In genomic region chr21:38788275-38788911, GRCh38 we compare ENCODE assay signal across 16 cellular contexts. TPM values are rescaled to one million over a fixed set of nuclear protein-coding genes. Genes with fewer than 3 reads are reported as not detected.
DNase-seq lines count a peak whose midpoint lies in the region; ATAC-seq, FAIRE-seq and TF ChIP-seq lines count a peak whose summit lies in the region.
"Had no signal": no experiment of that assay in that cellular context is flagged by ENCODE, and none has a peak within 500 bp of the region (broad histone marks: within the 10 kb centered on the region; RNA-seq: fewer than 3 reads in every experiment).

No MANE protein-coding gene starts in this region.

- H3K36me3 ChIP-seq in PC-3 (ENCODE audit: low read depth, low read length): no peaks in the 10 kb centered on the region
- no peaks in the 10 kb centered on the region for H3K36me3 ChIP-seq in colonic mucosa
- no peaks in the 10 kb centered on the region for H3K36me3 ChIP-seq in mucosa of rectum (ENCODE audit: control insufficient read depth in 2 of 2, insufficient read depth in 2 of 2, low read length in 2 of 2)
- H3K36me3 ChIP-seq: brain microvascular endothelial cell, tibial nerve had no signal

- CTCF ChIA-PET in PC-3 (lab: Charles Lee): interaction anchor here (0.6 kb wide), 1 partner anchor 283 kb away, joined by 3 read pairs; no protein-coding TSS in a partner anchor

- H3K27ac ChIP-seq in PC-3 (ENCODE audit: low read length): peak overlapping the region; percentile 96
- H3K27ac ChIP-seq in colonic mucosa: peak overlapping the region; percentile 76
- peak overlapping the region; percentile 76 to 90 for H3K27ac ChIP-seq in mucosa of rectum (ENCODE audit: low read depth in 2 of 2, low read length in 2 of 2)
- H3K27ac ChIP-seq: brain microvascular endothelial cell, dorsolateral prefrontal cortex had no signal

- H3K4me3 ChIP-seq in AG10803 (ENCODE audit: low read length) (no peak overlapping the region), PC-3 (ENCODE audit: low read length) (peak overlapping the region; percentile 54), colonic mucosa (no peak overlapping the region), mucosa of rectum (ENCODE audit: low read length in 2 of 2) (no peak overlapping the region)
- H3K4me3 ChIP-seq: dorsolateral prefrontal cortex, tibial nerve had no signal

- H3K27me3 ChIP-seq in PC-3 (ENCODE audit: low read length): no peaks in the 10 kb centered on the region
- H3K27me3 ChIP-seq in colonic mucosa: no peaks in the 10 kb centered on the region
- H3K27me3 ChIP-seq in mucosa of rectum (ENCODE audit: control insufficient read depth in 2 of 2, insufficient read depth in 2 of 2, low read length in 2 of 2): no peaks in the 10 kb centered on the region
- H3K27me3 ChIP-seq: brain microvascular endothelial cell, tibial nerve had no signal

- H4K20me1 ChIP-seq in PC-3 (ENCODE audit: low read length): no peaks in the 10 kb centered on the region

- intact Hi-C loops in PC-3 (cut with micrococcal nuclease): no loop called here
- intact Hi-C loops in colonic mucosa (cut with DNase I): loop anchor here (5.0 kb wide), 1 partner anchor 41 kb away; no protein-coding TSS in a partner anchor
- intact Hi-C loops in posterior cingulate gyrus (cut with DNase I): no loop called here

- POLR2A ChIA-PET in PC-3 (lab: Charles Lee; ENCODE audit: unreplicated experiment): interaction anchor here (0.6 to 0.7 kb wide), 2 partner anchors 16 to 17 kb away, joined by 3 read pairs; no protein-coding TSS in a partner anchor

- peak overlapping the region; percentile 44; the same call in 1 of the 2 replicates for H2AFZ ChIP-seq in PC-3 (ENCODE audit: low read length)

- BruUV-seq in PC-3 (replicated peaks; lab: Mats Ljungman, UMichigan): no TSS peak

- ATAC-seq in PC-3: no peak

- TF ChIP-seq POLR2A in GM12892 (IDR thresholded peaks at IDR 0.05; ENCODE audit: low read depth, low read length): no peak

- FAIRE-seq in GM12892 (lab: Jason Lieb, UNC): no peak
- FAIRE-seq: D721Med had no signal

- H3K9me3 ChIP-seq in PC-3 (ENCODE audit: low read length) (no peaks in the 10 kb centered on the region), colonic mucosa (no peaks in the 10 kb centered on the region), mucosa of rectum (ENCODE audit: control insufficient read depth in 2 of 2, low read length in 2 of 2) (no peaks in the 10 kb centered on the region)

- H3K4me2 ChIP-seq in PC-3 (ENCODE audit: low read length): peak overlapping the region; percentile 78

- TF ChIP-seq CTCF in AG10803 (conservative IDR thresholded peaks at IDR 0.05; ENCODE audit: low read length): no peak
- no peak for TF ChIP-seq CTCF in PC-3 (conservative IDR thresholded peaks at IDR 0.05; ENCODE audit: low read depth, low read length)
- no peak for TF ChIP-seq CTCF in colonic mucosa (IDR thresholded peaks at IDR 0.05)

- H3K9ac ChIP-seq in PC-3 (ENCODE audit: low read length) (peak overlapping the region; percentile 81), colonic mucosa (ENCODE audit: low read depth in 2 of 2, low read length in 2 of 2) (peak overlapping the region in 1 of 2 donors; percentile 65), mucosa of rectum (ENCODE audit: low read depth in 1 of 2, low read length in 2 of 2) (peak overlapping the region in 1 of 2 donors; percentile 27)

- peaks cover 27% of the 10 kb centered on the region for H3K4me1 ChIP-seq in PC-3 (ENCODE audit: insufficient read depth, low read length)
- peaks cover 2% of the 10 kb centered on the region for H3K4me1 ChIP-seq in colonic mucosa
- peaks cover 24 to 47% of the 10 kb centered on the region in 2 donors for H3K4me1 ChIP-seq in mucosa of rectum (ENCODE audit: control insufficient read depth in 2 of 2, insufficient read depth in 2 of 2, low read length in 2 of 2)
- H3K4me1 ChIP-seq: tibial nerve had no signal

- DNase-seq in AG10803 (ENCODE audit: low read depth): peak; percentile 65
- no peak for DNase-seq in PC-3
- no peak for DNase-seq in colonic mucosa
- no peak for DNase-seq in GM12892 (ENCODE audit: insufficient read length)
- DNase-seq in MV-4-11 (lab: John Stamatoyannopoulos, UW): no peak
- no peak for DNase-seq in posterior cingulate gyrus
- no peak for DNase-seq in OCI-M2 (lab: John Stamatoyannopoulos, UW; ENCODE audit: unreplicated experiment)
- DNase-seq: activated CD4-positive, alpha-beta T cell treated with anti-CD3 and anti-CD28 coated beads, Interleukin-2, amount 50 U/mL, for 1 hour; activated naive CD4-positive, alpha-beta T cell treated with anti-CD3 and anti-CD28 coated beads, Interleukin-2, amount 50 U/mL, for 16 hours; activated T-cell treated with anti-CD3 and anti-CD28 coated beads for 4 hours; dorsolateral prefrontal cortex; NCI-H1092 had no signal

- peaks cover 4% of the 10 kb centered on the region for H3F3A ChIP-seq in PC-3 (ENCODE audit: low read length, unreplicated experiment)

- no peaks in the 10 kb centered on the region for H3K79me2 ChIP-seq in PC-3 (ENCODE audit: low read length)

- H3K9me2 ChIP-seq in PC-3 (replicated peaks; ENCODE audit: low read length): no peaks in the 10 kb centered on the region

RNA-seq across cellular contexts. Expression of gene ETS2, which starts 17.3 kb away (rescaled TPM):
- total RNA-seq in PC-3 (2014; rRNA removed) (127 and 146 TPM in 2 replicates), colonic mucosa (100 to 1,000 TPM; 110 to 185 TPM)
- 3.3 TPM for polyA plus RNA-seq in GM12892 (2012; ENCODE audit: missing spikeins)
